In the genomic region with DNA sequence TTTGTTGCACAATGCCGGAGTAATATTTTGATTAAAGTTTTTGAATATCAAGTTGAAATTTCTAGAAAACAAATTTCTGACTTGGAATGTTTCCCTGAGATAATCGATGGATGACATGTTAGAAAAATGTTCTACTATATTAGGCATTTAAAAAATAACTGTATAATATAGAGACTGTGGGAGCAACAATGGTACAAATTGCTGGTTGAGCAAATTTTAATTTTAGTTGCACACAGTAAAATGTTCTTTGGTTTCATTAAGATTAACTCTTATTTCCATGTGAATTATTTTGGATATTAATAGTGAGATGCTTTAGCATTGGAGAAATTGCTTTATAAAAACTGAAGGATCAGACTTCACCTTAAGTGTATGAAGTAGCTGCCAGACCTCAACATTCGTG, we compare ENCODE assay signal across 17 cellular contexts.
"Had no signal": no experiment of that assay in that cellular context is flagged by ENCODE, and none has a peak within 500 bp of the region (broad histone marks: within the 10 kb centered on the region; RNA-seq: fewer than 3 reads in every experiment).

No MANE protein-coding gene starts in this region.

- H3K27ac Mint-ChIP-seq: neural progenitor cell; T-helper 2 cell treated with Interferon-gamma antibody and Interleukin-4, amounts not matched to agents 5 μg/mL and 100 μg/mL, for 36 hours had no signal

- ATAC-seq: right cardiac atrium had no signal

- DNase-seq: activated CD4-positive, alpha-beta T cell treated with anti-CD3 and anti-CD28 coated beads, Interleukin-2, amount 50 U/mL, for 4 hours; gastrocnemius medialis; head of caudate nucleus; kidney; left lung; mammary epithelial cell; midbrain; psoas muscle; right cardiac atrium; SW 1271 had no signal

- H3K36me3 ChIP-seq: ascending aorta, gastrocnemius medialis, left lung, neural progenitor cell, upper lobe of left lung had no signal

- H3K27me3 ChIP-seq: ascending aorta, gastrocnemius medialis, left lung, upper lobe of left lung had no signal

- H3K27me3 Mint-ChIP-seq: stimulated activated naive CD8-positive, alpha-beta T cell treated with anti-CD3 and anti-CD28 coated beads, Interleukin-15, Interleukin-2, amounts not matched to agents 100 ng/mL and 50 ng/mL, for 24 hours had no signal

- H3K27ac ChIP-seq: ascending aorta, coronary artery, neural progenitor cell, psoas muscle, skin epidermis had no signal

- H3K9me3 Mint-ChIP-seq: neural progenitor cell; stimulated activated naive CD8-positive, alpha-beta T cell treated with anti-CD3 and anti-CD28 coated beads, Interleukin-15, Interleukin-2, amounts not matched to agents 100 ng/mL and 50 ng/mL, for 24 hours; T-helper 2 cell treated with Interferon-gamma antibody and Interleukin-4, amounts not matched to agents 5 μg/mL and 100 μg/mL, for 36 hours had no signal

- H3K9me3 ChIP-seq: ascending aorta, gastrocnemius medialis, left lung, psoas muscle, upper lobe of left lung had no signal

- H3K4me3 ChIP-seq: ascending aorta, coronary artery, gastrocnemius medialis, left lung, neural progenitor cell, psoas muscle, skin epidermis, upper lobe of left lung had no signal

- H3K4me3 Mint-ChIP-seq: neural progenitor cell; T-helper 2 cell treated with Interferon-gamma antibody and Interleukin-4, amounts not matched to agents 5 μg/mL and 100 μg/mL, for 36 hours had no signal
